12 cellular contexts compared by ENCODE assay signal in the genomic region with DNA sequence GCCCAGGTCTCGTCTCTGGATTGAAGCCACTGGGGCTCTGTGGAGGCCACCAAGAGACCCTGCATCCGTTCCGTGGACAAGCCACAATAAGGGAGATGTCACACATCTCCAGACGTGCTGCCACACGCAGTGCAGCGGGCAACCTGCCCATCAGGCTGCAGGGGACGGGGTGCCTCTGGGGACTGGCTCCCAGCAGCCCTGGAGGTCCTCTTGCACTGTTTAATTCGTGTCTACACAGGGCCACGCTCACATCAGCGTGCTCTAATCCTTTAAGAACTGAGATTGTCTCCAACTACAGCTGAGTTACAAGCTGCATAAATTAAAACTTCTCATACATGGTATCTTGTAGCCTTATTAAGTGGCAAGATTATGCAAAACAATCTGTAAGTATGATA.
DNase-seq lines count a peak whose midpoint lies in the region; ATAC-seq and TF ChIP-seq lines count a peak whose summit lies in the region.
"Had no signal": no experiment of that assay in that cellular context is flagged by ENCODE, and none has a peak within 500 bp of the region (broad histone marks: within the 10 kb centered on the region; RNA-seq: fewer than 3 reads in every experiment).

No MANE protein-coding gene starts in this region.

- no peaks in the 10 kb centered on the region for H3K79me2 ChIP-seq in Karpas-422 (ENCODE audit: low read length)

- H3K27ac Mint-ChIP-seq in glutamatergic neuron (ENCODE audit: unreplicated experiment) = no peak overlapping the region
- H3K27ac Mint-ChIP-seq in activated CD8-positive, alpha-beta T cell treated with anti-CD3 and anti-CD28 coated beads for 36 hours = no peak overlapping the region
- H3K27ac Mint-ChIP-seq: CD4-positive, CD25-positive, alpha-beta regulatory T cell had no signal

- H3K36me3 ChIP-seq in Karpas-422 (ENCODE audit: insufficient read depth, low read length) = no peaks in the 10 kb centered on the region
- no peaks in the 10 kb centered on the region for H3K36me3 ChIP-seq in mucosa of descending colon (ENCODE audit: low read depth)

- no peaks in the 10 kb centered on the region for H3K27me3 ChIP-seq in right cardiac atrium (ENCODE audit: control insufficient read depth, insufficient read depth)
- H3K27me3 ChIP-seq in Karpas-422 (ENCODE audit: low read length) = no peaks in the 10 kb centered on the region; the same call in 1 of the 2 replicates

- H3K9me3 ChIP-seq in right cardiac atrium (ENCODE audit: control insufficient read depth, low read length) = no peaks in the 10 kb centered on the region
- no peaks in the 10 kb centered on the region for H3K9me3 ChIP-seq in Karpas-422 (ENCODE audit: low read length)
- H3K9me3 ChIP-seq in mucosa of descending colon = peaks cover 4% of the 10 kb centered on the region
- H3K9me3 ChIP-seq: A549 had no signal

- H3K4me3 Mint-ChIP-seq in glutamatergic neuron (ENCODE audit: unreplicated experiment) = no peak overlapping the region
- H3K4me3 Mint-ChIP-seq in activated CD8-positive, alpha-beta T cell treated with anti-CD3 and anti-CD28 coated beads for 36 hours = no peak overlapping the region
- H3K4me3 Mint-ChIP-seq: CD4-positive, CD25-positive, alpha-beta regulatory T cell had no signal

- no peaks in the 10 kb centered on the region for H3K9me2 ChIP-seq in Karpas-422 (replicated peaks; ENCODE audit: insufficient read depth, low read length)

- H3K27me3 Mint-ChIP-seq in glutamatergic neuron (ENCODE audit: unreplicated experiment) = peaks cover 7% of the 10 kb centered on the region
- no peaks in the 10 kb centered on the region for H3K27me3 Mint-ChIP-seq in activated CD8-positive, alpha-beta T cell treated with anti-CD3 and anti-CD28 coated beads for 36 hours
- H3K27me3 Mint-ChIP-seq: CD4-positive, CD25-positive, alpha-beta regulatory T cell had no signal

- no peak overlapping the region for H3K4me3 ChIP-seq in right cardiac atrium (ENCODE audit: low read length)
- H3K4me3 ChIP-seq in Karpas-422 (ENCODE audit: low read length) = no peak overlapping the region
- no peak overlapping the region for H3K4me3 ChIP-seq in mucosa of descending colon
- H3K4me3 ChIP-seq: A549, GM12878 had no signal

- H3K9me3 Mint-ChIP-seq in glutamatergic neuron (ENCODE audit: unreplicated experiment) = peaks cover 25% of the 10 kb centered on the region
- no peaks in the 10 kb centered on the region for H3K9me3 Mint-ChIP-seq in activated CD8-positive, alpha-beta T cell treated with anti-CD3 and anti-CD28 coated beads for 36 hours

- TF ChIP-seq CTCF in glutamatergic neuron (IDR thresholded peaks at IDR 0.05; ENCODE audit: partially characterized antibody, unreplicated experiment) (no peak), mucosa of descending colon (IDR thresholded peaks at IDR 0.05) (no peak)
- no peak for TF ChIP-seq CTCF in activated CD8-positive, alpha-beta T cell treated with anti-CD3 and anti-CD28 coated beads for 36 hours (IDR thresholded peaks at IDR 0.05)

- H3K4me2 ChIP-seq in Karpas-422 (ENCODE audit: low read depth, low read length, poor library complexity, severe bottlenecking) = peak overlapping the region; percentile 40
- H3K4me2 ChIP-seq: A549 had no signal

- no peak overlapping the region for H3K27ac ChIP-seq in right cardiac atrium (ENCODE audit: low read length)
- peak overlapping the region; percentile 87 for H3K27ac ChIP-seq in Karpas-422 (ENCODE audit: low read length)
- H3K27ac ChIP-seq: A549 had no signal

- H3K4me1 Mint-ChIP-seq in glutamatergic neuron (ENCODE audit: low read depth, unreplicated experiment) = peaks cover 2% of the 10 kb centered on the region
- no peaks in the 10 kb centered on the region for H3K4me1 Mint-ChIP-seq in activated CD8-positive, alpha-beta T cell treated with anti-CD3 and anti-CD28 coated beads for 36 hours (ENCODE audit: low read depth)
- H3K4me1 Mint-ChIP-seq: CD4-positive, CD25-positive, alpha-beta regulatory T cell had no signal

- ATAC-seq in right cardiac atrium = no peak
- no peak for ATAC-seq in activated CD8-positive, alpha-beta T cell treated with anti-CD3 and anti-CD28 coated beads for 36 hours
- ATAC-seq in mucosa of descending colon = no peak
- ATAC-seq: A549, GM12878 had no signal

- no peak overlapping the region for H2AFZ ChIP-seq in Karpas-422 (ENCODE audit: low read length)

- peaks cover 10% of the 10 kb centered on the region for H3K36me3 Mint-ChIP-seq in glutamatergic neuron (ENCODE audit: unreplicated experiment)
- no peaks in the 10 kb centered on the region for H3K36me3 Mint-ChIP-seq in activated CD8-positive, alpha-beta T cell treated with anti-CD3 and anti-CD28 coated beads for 36 hours (ENCODE audit: low read depth)
- H3K36me3 Mint-ChIP-seq: CD4-positive, CD25-positive, alpha-beta regulatory T cell had no signal

- intact Hi-C loops in right cardiac atrium (cut with DNase I) (no loop called here), cardiac septum (cut with DNase I) (no loop called here), mucosa of descending colon (cut with DNase I, micrococcal nuclease) (no loop called here)
- intact Hi-C loops in activated CD8-positive, alpha-beta T cell treated with anti-CD3 and anti-CD28 coated beads for 36 hours (cut with micrococcal nuclease) = no loop called here

- H4K20me1 ChIP-seq in Karpas-422 (ENCODE audit: insufficient read depth, low read depth, low read length) = no peaks in the 10 kb centered on the region

- CTCF ChIA-PET in activated CD8-positive, alpha-beta T cell treated with anti-CD3 and anti-CD28 coated beads for 36 hours (lab: Charles Lee) = no interaction called here

- POLR2A ChIA-PET in activated CD8-positive, alpha-beta T cell treated with anti-CD3 and anti-CD28 coated beads for 36 hours (lab: Charles Lee) = no interaction called here

- DNase-seq in right cardiac atrium (peak in 2 of 3 donors; percentile 11 to 28), cardiac septum (ENCODE audit: low spot score) (no peak), Karpas-422 (peak; percentile 73), glutamatergic neuron (peak; percentile 11), mucosa of descending colon (no peak)
- no peak for DNase-seq in activated CD8-positive, alpha-beta T cell treated with anti-CD3 and anti-CD28 coated beads for 36 hours
- no peak for DNase-seq in stimulated activated CD4-positive, alpha-beta T cell treated with anti-CD3 and anti-CD28 coated beads, Interleukin-4, amount 100 ng/mL, for 24 hours
- DNase-seq: CD4-positive, CD25-positive, alpha-beta regulatory T cell; DMS53; HCEC 1CT had no signal

- no peaks in the 10 kb centered on the region for H3K4me1 ChIP-seq in right cardiac atrium (ENCODE audit: control insufficient read depth, insufficient read depth, low read length)
- peaks cover 40% of the 10 kb centered on the region for H3K4me1 ChIP-seq in Karpas-422 (ENCODE audit: low read length)
- H3K4me1 ChIP-seq in mucosa of descending colon (ENCODE audit: low read depth) = no peaks in the 10 kb centered on the region
- H3K4me1 ChIP-seq: A549 had no signal

- WGBS in right cardiac atrium = 70% methylated on average over 10 of the region's 10 CpGs

- peak overlapping the region; percentile 43 for H3K9ac ChIP-seq in Karpas-422 (ENCODE audit: low read length)

Comparison
In these comparisons a context has a peak if more than half of its experiments do, and no peak if none do; other contexts are left out.
1. DNase-seq: peak in right cardiac atrium (2 of 3), Karpas-422 (single experiment) and glutamatergic neuron (single experiment); none in cardiac septum (single experiment), activated CD8-positive, alpha-beta T cell treated with anti-CD3 and anti-CD28 coated beads for 36 hours (single experiment), mucosa of descending colon (0 of 3) and stimulated activated CD4-positive, alpha-beta T cell treated with anti-CD3 and anti-CD28 coated beads, Interleukin-4, amount 100 ng/mL, for 24 hours (single experiment).